In the genomic region with DNA sequence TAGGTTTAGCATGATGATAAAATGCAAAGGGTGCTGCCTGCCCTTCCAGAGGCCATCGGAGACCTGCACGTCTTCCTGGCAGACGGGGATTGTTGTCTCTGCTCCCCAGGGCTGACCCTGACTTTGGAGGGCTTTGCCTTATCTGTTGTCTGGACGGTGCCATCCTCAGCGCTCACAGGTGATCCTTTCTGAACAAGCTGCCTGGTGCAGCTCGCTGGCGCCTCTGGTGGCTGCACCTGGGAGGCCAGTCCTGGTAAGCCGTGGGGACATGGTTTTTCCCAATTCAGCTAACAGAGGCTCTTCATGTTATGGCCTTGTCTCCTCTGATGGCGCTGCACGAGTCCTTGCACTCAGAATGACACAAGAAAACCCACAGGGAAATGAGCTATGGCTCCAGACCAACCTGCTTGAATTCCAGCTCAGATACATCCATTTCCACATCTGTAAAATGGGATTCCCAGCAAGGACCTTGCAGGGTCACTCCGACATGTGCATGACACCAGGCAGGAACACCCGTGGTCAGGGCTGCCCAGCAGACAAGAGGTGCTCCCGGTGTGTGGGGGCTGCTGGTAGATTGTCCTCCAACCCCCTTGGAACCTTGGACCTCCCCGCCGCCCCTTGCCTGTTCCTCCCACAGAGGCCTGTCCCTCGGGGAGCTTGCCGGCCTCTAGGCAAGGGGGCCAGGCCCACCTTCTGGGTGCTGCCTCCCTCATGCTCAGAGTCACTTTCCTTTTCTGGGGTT, we compare ENCODE assay signal across 1 cellular context.
TF ChIP-seq lines count a peak whose summit lies in the region.

No MANE protein-coding gene starts in this region.

TF ChIP-seq in HEK293, 187 proteins besides CTCF, POLR2A, EP300 and RAD21:
- TF ChIP-seq PRDM10 (tag by site-specific recombination; IDR thresholded peaks at IDR 0.05) (0 out of 2 replicates have a peak, but pooled peaks have one; percentile 16), ZNF610 (tag by site-specific recombination; IDR thresholded peaks at IDR 0.05; ENCODE audit: borderline replicate concordance) (no peak)
